In genomic region chr18:9637036-9637767, GRCh38 we compare ENCODE assay signal across 1 cellular context.
TF ChIP-seq lines count a peak whose summit lies in the region.

No MANE protein-coding gene starts in this region.

TF ChIP-seq in IMR-90, 13 proteins besides CTCF, POLR2A, EP300 and RAD21:
- TF ChIP-seq MAZ (IDR thresholded peaks at IDR 0.05; ENCODE audit: borderline replicate concordance, low read depth, low read length) (no peak), RFX5 (IDR thresholded peaks at IDR 0.05; ENCODE audit: low read depth, low read length) (no peak), BHLHE40 (IDR thresholded peaks at IDR 0.05; ENCODE audit: low read depth, low read length) (no peak), USF2 (IDR thresholded peaks at IDR 0.05; ENCODE audit: low read depth, low read length) (no peak), MAFK (IDR thresholded peaks at IDR 0.05; ENCODE audit: low read depth, low read length) (no peak), CHD1 (IDR thresholded peaks at IDR 0.05; ENCODE audit: low read depth, low read length) (no peak), FOS (IDR thresholded peaks at IDR 0.05; ENCODE audit: low read depth, low read length) (no peak), MXI1 (IDR thresholded peaks at IDR 0.05; ENCODE audit: borderline replicate concordance, low read depth, low read length) (no peak), ELK1 (IDR thresholded peaks at IDR 0.05; ENCODE audit: borderline replicate concordance, low read depth, low read length) (no peak), NFE2L2 (IDR thresholded peaks at IDR 0.05; ENCODE audit: low read depth, low read length) (no peak), SMC3 (IDR thresholded peaks at IDR 0.05; ENCODE audit: low read depth, low read length) (no peak), RCOR1 (IDR thresholded peaks at IDR 0.05; ENCODE audit: insufficient replicate concordance, low read length) (no peak), CEBPB (IDR thresholded peaks at IDR 0.05; ENCODE audit: low read depth, low read length) (no peak)
